ENCODE assay signal across 8 cellular contexts in the genomic region with DNA sequence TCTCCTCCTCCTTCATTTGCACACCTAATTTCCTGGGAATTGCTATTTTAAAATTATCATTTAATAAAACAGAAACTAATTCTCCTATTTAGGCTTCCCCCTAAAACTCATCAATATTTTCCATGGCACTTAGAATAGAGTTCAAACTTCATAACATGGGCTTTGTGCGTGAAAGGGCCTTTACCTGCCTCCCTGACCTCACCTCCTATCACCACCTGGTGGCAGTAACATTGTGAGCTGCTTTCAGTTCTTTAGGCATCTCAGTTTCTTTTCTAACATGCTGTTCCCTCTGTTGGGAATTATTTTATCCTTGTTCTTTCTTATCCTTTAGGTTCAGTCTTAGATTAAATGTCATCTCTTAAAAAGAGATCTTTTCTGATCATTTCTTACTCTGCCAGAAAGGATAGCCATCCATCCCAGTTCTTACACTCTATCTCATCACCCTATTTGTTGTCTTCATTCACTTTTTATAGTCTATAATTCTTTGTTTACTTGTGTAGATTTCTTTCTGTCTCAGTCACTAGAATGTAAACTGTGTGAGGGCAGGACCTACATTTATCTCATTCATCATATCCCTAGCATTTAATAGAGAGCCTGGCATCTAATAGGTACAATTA.
DNase-seq lines count a peak whose midpoint lies in the region; ATAC-seq, FAIRE-seq and TF ChIP-seq lines count a peak whose summit lies in the region.

No MANE protein-coding gene starts in this region.

- H3K9me3 ChIP-seq in RWPE2 (ENCODE audit: severe bottlenecking) (no peaks in the 10 kb centered on the region), kidney (ENCODE audit: control insufficient read depth in 1 of 2, low read length in 2 of 2) (no peaks in the 10 kb centered on the region), suprapubic skin (no peaks in the 10 kb centered on the region), right cardiac atrium (ENCODE audit: control insufficient read depth, low read length) (no peaks in the 10 kb centered on the region), adrenal gland (replicated peaks in 1 of 3) (no peaks in the 10 kb centered on the region)

- no peaks in the 10 kb centered on the region for H3K36me3 ChIP-seq in H7 (replicated peaks; ENCODE audit: control insufficient read depth, insufficient read depth, low read length)
- no peaks in the 10 kb centered on the region for H3K36me3 ChIP-seq in RWPE2 (ENCODE audit: low read depth)
- no peaks in the 10 kb centered on the region for H3K36me3 ChIP-seq in kidney (ENCODE audit: control insufficient read depth in 1 of 2, insufficient read depth in 2 of 2, low read length in 2 of 2)
- H3K36me3 ChIP-seq in suprapubic skin: no peaks in the 10 kb centered on the region
- H3K36me3 ChIP-seq in adrenal gland (replicated peaks in 1 of 2): no peaks in the 10 kb centered on the region

- H3K4me1 ChIP-seq in RWPE2 (ENCODE audit: insufficient read depth, poor library complexity, severe bottlenecking) (peaks cover under 1% of the 10 kb centered on the region), kidney (ENCODE audit: control insufficient read depth in 1 of 2, insufficient read depth in 1 of 2, low read depth in 1 of 2, low read length in 2 of 2) (no peaks in the 10 kb centered on the region), suprapubic skin (no peaks in the 10 kb centered on the region), right cardiac atrium (ENCODE audit: control insufficient read depth, insufficient read depth, low read length) (no peaks in the 10 kb centered on the region), adrenal gland (replicated peaks in 1 of 2) (peaks cover 0 to 1% of the 10 kb centered on the region in 2 donors)

- DNase-seq in DMS53 (lab: John Stamatoyannopoulos, UW) (peak; percentile 75), H7 (peak; percentile 29), RWPE2 (ENCODE audit: low spot score) (no peak), kidney (no peak), MV-4-11 (lab: John Stamatoyannopoulos, UW) (no peak), suprapubic skin (ENCODE audit: low spot score in 2 of 2) (no peak), right cardiac atrium (no peak), adrenal gland (no peak)

- no peak overlapping the region for H3K9ac ChIP-seq in kidney (ENCODE audit: low read length in 2 of 2)

- 94% methylated on average over 1 of the region's 1 CpG for WGBS in suprapubic skin
- 84% methylated on average over 1 of the region's 1 CpG for WGBS in right cardiac atrium
- WGBS in adrenal gland, 4 donors: 83 to 96% (median 90%) methylated on average over 1 of the region's 1 CpG

- intact Hi-C loops in kidney (cut with DNase I) (no loop called here), right cardiac atrium (cut with DNase I) (no loop called here), adrenal gland (cut with DNase I) (no loop called here)

- TF ChIP-seq CTCF in RWPE2 (IDR thresholded peaks at IDR 0.05; ENCODE audit: poor library complexity, severe bottlenecking) (peak; percentile 75), kidney (IDR thresholded peaks at IDR 0.05; ENCODE audit: borderline replicate concordance, extremely low read depth, insufficient read depth) (peak; percentile 45), suprapubic skin (IDR thresholded peaks at IDR 0.05) (no peak), adrenal gland (IDR thresholded peaks at IDR 0.05) (no peak)

- no peak for TF ChIP-seq EP300 in suprapubic skin (IDR thresholded peaks at IDR 0.05)

- no peak overlapping the region for H3K27ac ChIP-seq in RWPE2 (ENCODE audit: poor library complexity, severe bottlenecking)
- H3K27ac ChIP-seq in kidney (ENCODE audit: low read depth in 2 of 2, low read length in 2 of 2): no peak overlapping the region
- H3K27ac ChIP-seq in suprapubic skin: no peak overlapping the region
- no peak overlapping the region for H3K27ac ChIP-seq in right cardiac atrium (ENCODE audit: low read length)
- H3K27ac ChIP-seq in adrenal gland: no peak overlapping the region

- peak; percentile 53; the same call in 1 of the 3 replicates for ATAC-seq in RWPE2 (ENCODE audit: low read depth)
- ATAC-seq in right cardiac atrium: no peak

- no peak for FAIRE-seq in kidney (lab: Jason Lieb, UNC)

- TF ChIP-seq POLR2A in suprapubic skin (IDR thresholded peaks at IDR 0.05): no peak
- no peak for TF ChIP-seq POLR2A in adrenal gland (IDR thresholded peaks at IDR 0.05)

- no peaks in the 10 kb centered on the region for H3K27me3 ChIP-seq in H7 (ENCODE audit: control insufficient read depth, insufficient read depth, low read length)
- no peaks in the 10 kb centered on the region for H3K27me3 ChIP-seq in RWPE2 (ENCODE audit: insufficient read depth, poor library complexity, severe bottlenecking)
- no peaks in the 10 kb centered on the region for H3K27me3 ChIP-seq in suprapubic skin
- H3K27me3 ChIP-seq in right cardiac atrium (ENCODE audit: control insufficient read depth, insufficient read depth): no peaks in the 10 kb centered on the region
- no peaks in the 10 kb centered on the region for H3K27me3 ChIP-seq in adrenal gland

- H3K4me3 ChIP-seq in H7 (ENCODE audit: insufficient read depth, low read depth, low read length): no peak overlapping the region
- no peak overlapping the region for H3K4me3 ChIP-seq in RWPE2 (ENCODE audit: severe bottlenecking)
- no peak overlapping the region for H3K4me3 ChIP-seq in kidney (ENCODE audit: low read length in 2 of 2)
- no peak overlapping the region for H3K4me3 ChIP-seq in suprapubic skin
- no peak overlapping the region for H3K4me3 ChIP-seq in right cardiac atrium (ENCODE audit: low read length)
- no peak overlapping the region for H3K4me3 ChIP-seq in adrenal gland

Comparison
In these comparisons a context has a peak if more than half of its experiments do, and no peak if none do; other contexts are left out.
1. DNase-seq: peak in DMS53 (single experiment) and H7 (single experiment); none in RWPE2 (single experiment), kidney (single experiment), MV-4-11 (single experiment), suprapubic skin (0 of 2), right cardiac atrium (0 of 3) and adrenal gland (0 of 7).
2. CTCF ChIP-seq: peak in RWPE2 (single experiment) and kidney (single experiment); none in suprapubic skin (0 of 2) and adrenal gland (0 of 6).